Comparison of ENCODE assay signal across 12 cellular contexts in genomic region chr7:18019562-18019961, GRCh38. TPM values are rescaled to one million over a fixed set of nuclear protein-coding genes. Genes with fewer than 3 reads are reported as not detected.
DNase-seq lines count a peak whose midpoint lies in the region; ATAC-seq, FAIRE-seq and TF ChIP-seq lines count a peak whose summit lies in the region.
"Had no signal": no experiment of that assay in that cellular context is flagged by ENCODE, and none has a peak within 500 bp of the region (broad histone marks: within the 10 kb centered on the region; RNA-seq: fewer than 3 reads in every experiment).

No MANE protein-coding gene starts in this region.

- no peak overlapping the region for H3K4me3 Mint-ChIP-seq in MCF 10A (ENCODE audit: unreplicated experiment)
- H3K4me3 Mint-ChIP-seq in astrocyte (ENCODE audit: unreplicated experiment), result no peak overlapping the region

- intact Hi-C loops in MCF 10A (cut with micrococcal nuclease) (no loop called here), breast epithelium (cut with DNase I; ENCODE audit: low total_unique reads) (no loop called here), upper lobe of right lung (cut with DNase I) (no loop called here)

- CTCF ChIA-PET in MCF 10A (lab: Yijun Ruan, JAX), result interaction anchor here (0.7 kb wide), 1 partner anchor 1389 kb away, joined by 3 read pairs; no protein-coding TSS in a partner anchor

- H3K9me3 ChIP-seq in breast epithelium, result no peaks in the 10 kb centered on the region
- no peaks in the 10 kb centered on the region for H3K9me3 ChIP-seq in astrocyte (ENCODE audit: insufficient read depth, low read depth, low read length)
- no peaks in the 10 kb centered on the region for H3K9me3 ChIP-seq in upper lobe of right lung
- H3K9me3 ChIP-seq: gastrocnemius medialis had no signal

- no peak for TF ChIP-seq CTCF in MCF 10A (IDR thresholded peaks at IDR 0.05; ENCODE audit: unreplicated experiment)
- no peak for TF ChIP-seq CTCF in breast epithelium (IDR thresholded peaks at IDR 0.05)
- TF ChIP-seq CTCF in astrocyte (IDR thresholded peaks at IDR 0.05; ENCODE audit: insufficient read depth, low read depth, low read length), result no peak
- TF ChIP-seq CTCF in upper lobe of right lung (IDR thresholded peaks at IDR 0.05), result no peak

- no peak overlapping the region for H3K4me3 ChIP-seq in breast epithelium
- no peak overlapping the region for H3K4me3 ChIP-seq in astrocyte (ENCODE audit: insufficient read depth, low read depth, low read length)
- H3K4me3 ChIP-seq in upper lobe of right lung, result no peak overlapping the region
- H3K4me3 ChIP-seq: gastrocnemius medialis had no signal

- peak; percentile 49 for DNase-seq in MCF 10A (ENCODE audit: unreplicated experiment)
- DNase-seq in breast epithelium (ENCODE audit: low spot score in 2 of 2), result no peak
- DNase-seq in astrocyte (ENCODE audit: low read depth), result peak; percentile 83
- peak; percentile 31 for DNase-seq in hepatic stellate cell (ENCODE audit: low spot score)
- DNase-seq in upper lobe of right lung, result no peak
- no peak for DNase-seq in NCI-H1930 (lab: John Stamatoyannopoulos, UW)
- no peak for DNase-seq in stimulated activated CD4-positive, alpha-beta T cell treated with anti-CD3 and anti-CD28 coated beads, Interleukin-12 subunit alpha, Interleukin-12 subunit beta, amount 100 ng/mL, for 4 hours
- DNase-seq: 8988T, gastrocnemius medialis, NCI-H524 had no signal

- peak overlapping the region; percentile 3 for H3K27ac Mint-ChIP-seq in MCF 10A (ENCODE audit: low read depth, unreplicated experiment)
- H3K27ac Mint-ChIP-seq in astrocyte (ENCODE audit: unreplicated experiment), result peak overlapping the region; percentile 90

- FAIRE-seq in astrocyte (lab: Jason Lieb, UNC), result peak; percentile 64
- FAIRE-seq: GM12891 had no signal

- no TSS peak for BruUV-seq in MCF 10A (replicated peaks; lab: Mats Ljungman, UMichigan)

- no peaks in the 10 kb centered on the region for H4K20me1 ChIP-seq in astrocyte (ENCODE audit: insufficient read depth, low read length)

- H3K4me2 ChIP-seq in astrocyte (ENCODE audit: low read length), result peak overlapping the region; percentile 44

- H3K27ac ChIP-seq in breast epithelium (peak overlapping the region in 1 of 2 donors; percentile 53), astrocyte (ENCODE audit: low read depth, low read length) (peak overlapping the region; percentile 33), upper lobe of right lung (no peak overlapping the region)

- H3K9me3 Mint-ChIP-seq in MCF 10A (ENCODE audit: unreplicated experiment) (no peaks in the 10 kb centered on the region), astrocyte (ENCODE audit: unreplicated experiment) (peaks cover 3% of the 10 kb centered on the region)

- H3K4me1 Mint-ChIP-seq in MCF 10A (ENCODE audit: insufficient read depth, unreplicated experiment), result peaks cover 10% of the 10 kb centered on the region
- H3K4me1 Mint-ChIP-seq in astrocyte (ENCODE audit: low read depth, unreplicated experiment), result peaks cover 15% of the 10 kb centered on the region

- H3K36me3 ChIP-seq in breast epithelium, result no peaks in the 10 kb centered on the region
- H3K36me3 ChIP-seq in astrocyte (ENCODE audit: insufficient read depth, low read length), result no peaks in the 10 kb centered on the region
- H3K36me3 ChIP-seq in upper lobe of right lung, result no peaks in the 10 kb centered on the region
- H3K36me3 ChIP-seq: gastrocnemius medialis had no signal

- H3K27me3 Mint-ChIP-seq in MCF 10A (ENCODE audit: insufficient read depth, unreplicated experiment) (no peaks in the 10 kb centered on the region), astrocyte (ENCODE audit: low read depth, unreplicated experiment) (no peaks in the 10 kb centered on the region)

- H3K9ac ChIP-seq in astrocyte (ENCODE audit: low read length), result no peak overlapping the region

- H3K27me3 ChIP-seq in breast epithelium (no peaks in the 10 kb centered on the region), astrocyte (ENCODE audit: insufficient read depth, low read length) (no peaks in the 10 kb centered on the region), upper lobe of right lung (no peaks in the 10 kb centered on the region)
- H3K27me3 ChIP-seq: gastrocnemius medialis had no signal

- H3K79me2 ChIP-seq in astrocyte (ENCODE audit: insufficient read depth, low read length), result no peaks in the 10 kb centered on the region

- H3K36me3 Mint-ChIP-seq in MCF 10A (ENCODE audit: insufficient read depth, unreplicated experiment) (no peaks in the 10 kb centered on the region), astrocyte (ENCODE audit: low read depth, unreplicated experiment) (no peaks in the 10 kb centered on the region)

- no peak for TF ChIP-seq POLR2A in breast epithelium (IDR thresholded peaks at IDR 0.05)

- H2AFZ ChIP-seq in astrocyte (ENCODE audit: low read depth, low read length), result peak overlapping the region; percentile 13

- POLR2A ChIA-PET in MCF 10A (lab: Yijun Ruan, JAX), result interaction anchor here (0.6 kb wide), 1 partner anchor 57 kb away, joined by 3 read pairs; no protein-coding TSS in a partner anchor

- peak; percentile 46 for ATAC-seq in upper lobe of right lung
- ATAC-seq in HG03520 (IDR thresholded peaks at IDR 0.05; ENCODE audit: unreplicated experiment), result no peak
- ATAC-seq: gastrocnemius medialis had no signal

- H3K4me1 ChIP-seq in breast epithelium (no peaks in the 10 kb centered on the region), astrocyte (ENCODE audit: insufficient read depth, low read length) (peaks cover 21% of the 10 kb centered on the region), upper lobe of right lung (peaks cover 5% of the 10 kb centered on the region)

RNA-seq across cellular contexts. Expression of gene PRPS1L1, which starts 8.1 kb away (rescaled TPM):
- not detected in 2 replicates for total RNA-seq in MCF 10A (2022)
- not detected for total RNA-seq in breast epithelium
- not detected in 2 replicates for total RNA-seq in astrocyte
- total RNA-seq in upper lobe of right lung, result not detected
- total RNA-seq: gastrocnemius medialis had no signal

Comparison
In these comparisons a context has a peak if more than half of its experiments do, and no peak if none do; other contexts are left out.
1. DNase-seq: peak in MCF 10A (single experiment), astrocyte (single experiment) and hepatic stellate cell (single experiment); none in breast epithelium (0 of 2), upper lobe of right lung (single experiment), NCI-H1930 (0 of 2) and stimulated activated CD4-positive, alpha-beta T cell treated with anti-CD3 and anti-CD28 coated beads, Interleukin-12 subunit alpha, Interleukin-12 subunit beta, amount 100 ng/mL, for 4 hours (single experiment).